8 cellular contexts compared by ENCODE assay signal in the genomic region with DNA sequence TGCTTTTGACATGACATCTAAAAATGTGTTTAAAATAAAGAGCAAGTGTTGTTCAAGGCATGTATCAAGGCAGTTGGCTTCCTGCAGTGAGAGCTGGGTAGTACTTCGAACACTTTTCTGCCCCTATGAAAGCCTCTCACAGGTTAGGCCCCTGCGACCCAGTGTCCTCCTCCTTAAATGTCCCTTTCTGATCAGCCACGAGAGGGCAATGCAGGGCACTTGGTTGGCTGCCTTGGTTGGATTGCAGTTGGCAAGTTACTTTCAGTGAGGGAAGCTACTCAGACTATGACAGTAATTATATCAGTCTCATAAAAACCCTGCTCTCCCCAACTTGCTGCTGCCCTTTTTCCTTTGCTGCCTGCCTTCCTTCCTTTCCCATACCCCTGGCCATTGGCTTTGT.
DNase-seq lines count a peak whose midpoint lies in the region; ATAC-seq and TF ChIP-seq lines count a peak whose summit lies in the region.

No MANE protein-coding gene starts in this region.

- peak; percentile 48 for TF ChIP-seq CTCF in hepatocyte (IDR thresholded peaks at IDR 0.05; ENCODE audit: poor library complexity)

- in situ Hi-C loops in KBM-7 (cut with MboI; ENCODE audit: low pct_unique_long_range_greater_than_20kb, low sequenced_read_pairs): no loop called here

- no peaks in the 10 kb centered on the region for H3K4me1 ChIP-seq in hepatocyte (ENCODE audit: insufficient read depth)

- no peak for ATAC-seq in HG03460 (IDR thresholded peaks at IDR 0.05; ENCODE audit: unreplicated experiment)
- ATAC-seq in stimulated activated effector memory CD8-positive, alpha-beta T cell treated with anti-CD3 and anti-CD28 coated beads, Interleukin-12 subunit alpha, Interleukin-12 subunit beta, amount 100 ng/mL, for 72 hours: no peak

- no peaks in the 10 kb centered on the region for H3K9me3 ChIP-seq in hepatocyte (ENCODE audit: low read depth)

- no peaks in the 10 kb centered on the region for H3K36me3 Mint-ChIP-seq in stimulated activated effector memory CD8-positive, alpha-beta T cell treated with anti-CD3 and anti-CD28 coated beads, Interleukin-12 subunit alpha, Interleukin-12 subunit beta, amount 100 ng/mL, for 72 hours

- WGBS in hepatocyte (ENCODE audit: low lambda C conversion rate, missing lambda C conversion rate): 28% methylated on average over 3 of the region's 3 CpGs

- DNase-seq in COLO829 (ENCODE audit: low spot score): peak; percentile 41
- DNase-seq in KBM-7: peak; percentile 7
- DNase-seq in RPMI8226: peak; percentile 35
- DNase-seq in hepatocyte (ENCODE audit: low spot score): peak; percentile 57
- DNase-seq in activated CD4-positive, alpha-beta T cell treated with anti-CD3 and anti-CD28 coated beads, Interleukin-2, amount 50 U/mL, for 48 hours: no peak
- no peak for DNase-seq in Kasumi-1 (lab: John Stamatoyannopoulos, UW)
- no peak for DNase-seq in stimulated activated effector memory CD8-positive, alpha-beta T cell treated with anti-CD3 and anti-CD28 coated beads, Interleukin-12 subunit alpha, Interleukin-12 subunit beta, amount 100 ng/mL, for 72 hours (ENCODE audit: low spot score in 2 of 2)

- peaks cover 5% of the 10 kb centered on the region for H3K9me3 Mint-ChIP-seq in stimulated activated effector memory CD8-positive, alpha-beta T cell treated with anti-CD3 and anti-CD28 coated beads, Interleukin-12 subunit alpha, Interleukin-12 subunit beta, amount 100 ng/mL, for 72 hours

- no peak overlapping the region for H3K4me3 Mint-ChIP-seq in stimulated activated effector memory CD8-positive, alpha-beta T cell treated with anti-CD3 and anti-CD28 coated beads, Interleukin-12 subunit alpha, Interleukin-12 subunit beta, amount 100 ng/mL, for 72 hours

- H3K4me1 Mint-ChIP-seq in stimulated activated effector memory CD8-positive, alpha-beta T cell treated with anti-CD3 and anti-CD28 coated beads, Interleukin-12 subunit alpha, Interleukin-12 subunit beta, amount 100 ng/mL, for 72 hours: no peaks in the 10 kb centered on the region

- no peak overlapping the region for H2AFZ ChIP-seq in hepatocyte

- H3K79me2 ChIP-seq in hepatocyte: no peaks in the 10 kb centered on the region

- H3K27me3 ChIP-seq in hepatocyte: peaks cover 18% of the 10 kb centered on the region

- H3K36me3 ChIP-seq in hepatocyte (replicated peaks; ENCODE audit: insufficient read depth, low read depth): no peaks in the 10 kb centered on the region

- H3K4me3 ChIP-seq in hepatocyte: no peak overlapping the region

- H3K9me2 ChIP-seq in hepatocyte (replicated peaks; ENCODE audit: insufficient read depth): no peaks in the 10 kb centered on the region

- H3K27ac Mint-ChIP-seq in stimulated activated effector memory CD8-positive, alpha-beta T cell treated with anti-CD3 and anti-CD28 coated beads, Interleukin-12 subunit alpha, Interleukin-12 subunit beta, amount 100 ng/mL, for 72 hours: no peak overlapping the region

- no peaks in the 10 kb centered on the region for H4K20me1 ChIP-seq in hepatocyte (ENCODE audit: insufficient read depth, poor library complexity, severe bottlenecking)

- H3K4me2 ChIP-seq in hepatocyte: no peak overlapping the region

- no peak overlapping the region for H3K27ac ChIP-seq in hepatocyte

Comparison
In these comparisons a context has a peak if more than half of its experiments do, and no peak if none do; other contexts are left out.
1. DNase-seq: peak in COLO829 (single experiment), KBM-7 (single experiment), RPMI8226 (single experiment) and hepatocyte (single experiment); none in activated CD4-positive, alpha-beta T cell treated with anti-CD3 and anti-CD28 coated beads, Interleukin-2, amount 50 U/mL, for 48 hours (0 of 2), Kasumi-1 (0 of 2) and stimulated activated effector memory CD8-positive, alpha-beta T cell treated with anti-CD3 and anti-CD28 coated beads, Interleukin-12 subunit alpha, Interleukin-12 subunit beta, amount 100 ng/mL, for 72 hours (0 of 2).